ENCODE assay signal across 29 cellular contexts in genomic region chr18:40382191-40382590, GRCh38.
"Had no signal": no experiment of that assay in that cellular context is flagged by ENCODE, and none has a peak within 500 bp of the region (broad histone marks: within the 10 kb centered on the region; RNA-seq: fewer than 3 reads in every experiment).

No MANE protein-coding gene starts in this region.

- H3K4me1 ChIP-seq: body of pancreas, esophagus muscularis mucosa, foreskin keratinocyte, gastrocnemius medialis, heart left ventricle had no signal

- H3K27me3 ChIP-seq: body of pancreas, esophagus muscularis mucosa, foreskin keratinocyte, gastrocnemius medialis, heart left ventricle had no signal

- DNase-seq: activated CD4-positive, alpha-beta memory T cell treated with anti-CD3 and anti-CD28 coated beads for 36 hours; activated CD4-positive, alpha-beta T cell treated with anti-CD3 and anti-CD28 coated beads for 36 hours; activated CD4-positive, alpha-beta T cell treated with anti-CD3 and anti-CD28 coated beads, Interleukin-2, amount 10 ng/mL, durations not matched to agents 24 days and 14 days; activated CD4-positive, CD25-positive, alpha-beta regulatory T cell; activated CD4-positive, CD25-positive, alpha-beta regulatory T cell treated with anti-CD3 and anti-CD28 coated beads, Interleukin-2, amount 50 U/mL, for 72 hours; activated CD8-positive, alpha-beta memory T cell treated with anti-CD3 and anti-CD28 coated beads, Interleukin-2, amount 10 ng/mL, durations not matched to agents 7 days and 5 days; activated CD8-positive, alpha-beta memory T cell treated with anti-CD3 and anti-CD28 coated beads, Interleukin-2, amount 50 U/mL, for 4 hours; activated CD8-positive, alpha-beta T cell treated with anti-CD3 and anti-CD28 coated beads, Interleukin-2, amount 10 ng/mL, durations not matched to agents 7 days and 5 days; activated gamma-delta T cell; activated naive CD4-positive, alpha-beta T cell; activated naive CD4-positive, alpha-beta T cell treated with anti-CD3 and anti-CD28 coated beads, Interleukin-2, amount 10 ng/mL, durations not matched to agents 7 days and 5 days; activated naive CD8-positive, alpha-beta T cell treated with anti-CD3 and anti-CD28 coated beads, Interleukin-2, amount 10 ng/mL, durations not matched to agents 7 days and 5 days; activated T-cell treated with anti-CD3 and anti-CD28 coated beads, Interleukin-2, amount 50 U/mL, for 24 hours; activated T-cell treated with anti-CD3 and anti-CD28 coated beads, Interleukin-2, amount 50 U/mL, for 72 hours; amygdala; aorta; body of pancreas; caudate nucleus; cortex of kidney; dermis blood vessel endothelial cell; effector CD4-positive, alpha-beta T cell; effector memory CD8-positive, alpha-beta T cell; erythroblast; foreskin keratinocyte; gastrocnemius medialis; glutamatergic neuron; heart left ventricle; T-helper 2 cell had no signal

- H3K9me3 ChIP-seq: body of pancreas, esophagus muscularis mucosa, gastrocnemius medialis, heart left ventricle had no signal

- H3K4me3 ChIP-seq: body of pancreas, esophagus muscularis mucosa, gastrocnemius medialis, heart left ventricle had no signal

- H3K27ac ChIP-seq: body of pancreas, esophagus muscularis mucosa, foreskin keratinocyte, gastrocnemius medialis, heart left ventricle had no signal

- H3K36me3 ChIP-seq: esophagus muscularis mucosa, gastrocnemius medialis, heart left ventricle had no signal
